In the genomic region with DNA sequence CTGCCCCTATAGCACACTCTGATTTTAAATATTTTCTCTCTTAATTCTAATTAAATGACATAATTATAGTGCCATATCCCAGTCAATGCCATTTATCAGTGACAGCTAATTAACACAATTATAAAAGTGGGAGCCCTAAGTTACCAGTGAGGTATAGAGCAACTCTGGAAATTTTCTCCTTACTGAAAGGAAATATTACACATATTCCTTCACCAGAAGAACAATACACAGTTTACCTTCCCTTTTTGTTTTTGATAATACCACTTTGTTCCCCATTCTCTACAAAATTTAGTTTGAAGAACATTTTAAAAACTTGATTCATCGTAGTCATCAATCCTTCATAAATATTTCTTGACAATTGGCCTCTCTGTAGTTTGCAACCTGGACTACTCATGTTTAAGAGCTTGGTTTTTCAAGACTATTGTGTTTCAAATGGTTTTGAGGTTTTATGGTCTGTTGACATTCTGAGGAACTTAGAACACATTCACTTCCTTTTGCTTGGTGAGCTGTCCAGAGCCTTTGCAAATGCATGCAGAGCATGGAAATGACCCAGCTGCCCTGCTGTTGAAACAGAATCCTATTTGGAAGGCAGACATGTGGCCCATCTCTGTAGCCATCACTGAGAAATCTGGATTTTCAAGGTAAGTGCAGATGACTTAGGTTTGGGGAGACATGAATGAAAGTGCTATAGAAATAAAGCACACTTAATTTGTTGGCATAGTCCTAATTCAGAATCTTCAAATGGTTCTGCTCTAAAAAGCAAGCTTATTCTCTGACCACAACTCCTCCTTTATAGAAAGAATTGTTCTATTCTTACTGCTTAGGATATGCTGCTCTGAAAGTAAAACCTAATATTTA, we compare ENCODE assay signal across 9 cellular contexts. TPM values are rescaled to one million over a fixed set of nuclear protein-coding genes. Genes with fewer than 3 reads are reported as not detected.
DNase-seq lines count a peak whose midpoint lies in the region; ATAC-seq and TF ChIP-seq lines count a peak whose summit lies in the region.
"Had no signal": no experiment of that assay in that cellular context is flagged by ENCODE, and none has a peak within 500 bp of the region (broad histone marks: within the 10 kb centered on the region; RNA-seq: fewer than 3 reads in every experiment).

Gene GPR141, plus strand, starts transcription at position 504 of the 858 bp plus-strand sequence. CDS start 56,628 bp downstream, outside the sequence.

- peak; percentile 56 for DNase-seq in MCF 10A (ENCODE audit: unreplicated experiment)
- no peak for DNase-seq in breast epithelium (ENCODE audit: low spot score in 2 of 2)
- no peak for DNase-seq in RWPE2 (ENCODE audit: low spot score)
- peak; percentile 73 for DNase-seq in pons (ENCODE audit: low spot score)
- DNase-seq in NCI-H146 (lab: John Stamatoyannopoulos, UW), result no peak
- no peak for DNase-seq in coronary artery (ENCODE audit: low spot score)
- no peak for DNase-seq in retina

- peak; percentile 78 for ATAC-seq in HG03064 (IDR thresholded peaks at IDR 0.05; ENCODE audit: low read depth, unreplicated experiment)
- peak; percentile 99 for ATAC-seq in RWPE2 (ENCODE audit: low read depth)

- BruUV-seq in MCF 10A (replicated peaks; lab: Mats Ljungman, UMichigan), result no TSS peak

- H3K4me3 Mint-ChIP-seq in MCF 10A (ENCODE audit: unreplicated experiment), result no peak within 1 kb of the TSS

- H3K4me1 ChIP-seq in breast epithelium, result no peaks in the 10 kb centered on the region
- peaks cover 15% of the 10 kb centered on the region for H3K4me1 ChIP-seq in RWPE2 (ENCODE audit: insufficient read depth, poor library complexity, severe bottlenecking)

- H3K27me3 ChIP-seq in breast epithelium, result no peaks in the 10 kb centered on the region
- no peaks in the 10 kb centered on the region for H3K27me3 ChIP-seq in RWPE2 (ENCODE audit: insufficient read depth, poor library complexity, severe bottlenecking)

- peaks cover 13% of the 10 kb centered on the region for H3K4me1 Mint-ChIP-seq in MCF 10A (ENCODE audit: insufficient read depth, unreplicated experiment)

- H3K27me3 Mint-ChIP-seq in MCF 10A (ENCODE audit: insufficient read depth, unreplicated experiment), result no peaks in the 10 kb centered on the region

- H3K27ac ChIP-seq in breast epithelium, result no peak within 1 kb of the TSS
- peak within 1 kb of the TSS; percentile 71 for H3K27ac ChIP-seq in RWPE2 (ENCODE audit: poor library complexity, severe bottlenecking)
- no peak within 1 kb of the TSS for H3K27ac ChIP-seq in coronary artery
- H3K27ac ChIP-seq: C4-2B had no signal

- TF ChIP-seq POLR2A in breast epithelium (IDR thresholded peaks at IDR 0.05), result no peak

- H3K27ac Mint-ChIP-seq in MCF 10A (ENCODE audit: low read depth, unreplicated experiment), result peak within 1 kb of the TSS; percentile 73

- H3K4me3 ChIP-seq in breast epithelium (no peak within 1 kb of the TSS), RWPE2 (ENCODE audit: severe bottlenecking) (peak within 1 kb of the TSS; percentile 1), coronary artery (no peak within 1 kb of the TSS)

- no peaks in the 10 kb centered on the region for H3K36me3 Mint-ChIP-seq in MCF 10A (ENCODE audit: insufficient read depth, unreplicated experiment)

- H3K36me3 ChIP-seq in breast epithelium, result no peaks in the 10 kb centered on the region
- no peaks in the 10 kb centered on the region for H3K36me3 ChIP-seq in RWPE2 (ENCODE audit: low read depth)

- TF ChIP-seq CTCF in MCF 10A (IDR thresholded peaks at IDR 0.05; ENCODE audit: unreplicated experiment), result no peak
- no peak for TF ChIP-seq CTCF in breast epithelium (IDR thresholded peaks at IDR 0.05)
- no peak for TF ChIP-seq CTCF in RWPE2 (IDR thresholded peaks at IDR 0.05; ENCODE audit: poor library complexity, severe bottlenecking)
- no peak for TF ChIP-seq CTCF in coronary artery (IDR thresholded peaks at IDR 0.05)

- CTCF ChIA-PET in MCF 10A (lab: Yijun Ruan, JAX), result interaction anchor here (0.7 to 2.1 kb wide), 2 partner anchors 11 to 69 kb away, joined by 3 to 12 read pairs; no protein-coding TSS in a partner anchor

- intact Hi-C loops in MCF 10A (cut with micrococcal nuclease), result no loop called here
- intact Hi-C loops in breast epithelium (cut with DNase I; ENCODE audit: low total_unique reads), result no loop called here

- no peaks in the 10 kb centered on the region for H3K9me3 ChIP-seq in breast epithelium
- H3K9me3 ChIP-seq in RWPE2 (ENCODE audit: severe bottlenecking), result no peaks in the 10 kb centered on the region

- POLR2A ChIA-PET in MCF 10A (lab: Yijun Ruan, JAX), result interaction anchor here (1.2 to 5.0 kb wide), 6 partner anchors 10 to 45 kb away, joined by 3 to 34 read pairs (median 4); no protein-coding TSS in a partner anchor

- H3K9me3 Mint-ChIP-seq in MCF 10A (ENCODE audit: unreplicated experiment), result no peaks in the 10 kb centered on the region

RNA-seq across cellular contexts. Expression of gene GPR141, which starts in this region (rescaled TPM):
- total RNA-seq in MCF 10A (2022) (2.4 and 2.8 TPM in 2 replicates), breast epithelium (under 1 TPM in 2 of 3 donors, not detected in 1; 0.64 to 0.88 TPM)

Comparison
In these comparisons a context has a peak if more than half of its experiments do, and no peak if none do; other contexts are left out.
1. DNase-seq: peak in MCF 10A (single experiment) and pons (single experiment); none in breast epithelium (0 of 2), RWPE2 (single experiment), NCI-H146 (single experiment), coronary artery (single experiment) and retina (single experiment).